Comparison of ENCODE assay signal across 1 cellular context in genomic region chr18:32372381-32373061, GRCh38.
TF ChIP-seq lines count a peak whose summit lies in the region.

No MANE protein-coding gene starts in this region.

TF ChIP-seq in HEK293, 187 proteins besides CTCF, POLR2A, EP300 and RAD21 (continued from another document and continues in another):
- TF ChIP-seq, protein P1, sequence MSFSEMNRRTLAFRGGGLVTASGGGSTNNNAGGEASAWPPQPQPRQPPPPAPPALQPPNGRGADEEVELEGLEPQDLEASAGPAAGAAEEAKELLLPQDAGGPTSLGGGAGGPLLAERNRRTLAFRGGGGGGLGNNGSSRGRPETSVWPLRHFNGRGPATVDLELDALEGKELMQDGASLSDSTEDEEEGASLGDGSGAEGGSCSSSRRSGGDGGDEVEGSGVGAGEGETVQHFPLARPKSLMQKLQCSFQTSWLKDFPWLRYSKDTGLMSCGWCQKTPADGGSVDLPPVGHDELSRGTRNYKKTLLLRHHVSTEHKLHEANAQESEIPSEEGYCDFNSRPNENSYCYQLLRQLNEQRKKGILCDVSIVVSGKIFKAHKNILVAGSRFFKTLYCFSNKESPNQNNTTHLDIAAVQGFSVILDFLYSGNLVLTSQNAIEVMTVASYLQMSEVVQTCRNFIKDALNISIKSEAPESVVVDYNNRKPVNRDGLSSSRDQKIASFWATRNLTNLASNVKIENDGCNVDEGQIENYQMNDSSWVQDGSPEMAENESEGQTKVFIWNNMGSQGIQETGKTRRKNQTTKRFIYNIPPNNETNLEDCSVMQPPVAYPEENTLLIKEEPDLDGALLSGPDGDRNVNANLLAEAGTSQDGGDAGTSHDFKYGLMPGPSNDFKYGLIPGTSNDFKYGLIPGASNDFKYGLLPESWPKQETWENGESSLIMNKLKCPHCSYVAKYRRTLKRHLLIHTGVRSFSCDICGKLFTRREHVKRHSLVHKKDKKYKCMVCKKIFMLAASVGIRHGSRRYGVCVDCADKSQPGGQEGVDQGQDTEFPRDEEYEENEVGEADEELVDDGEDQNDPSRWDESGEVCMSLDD (tag by site-specific recombination; IDR thresholded peaks at IDR 0.05): no peak
- no peak for TF ChIP-seq ZNF2 (tag by site-specific recombination; IDR thresholded peaks at IDR 0.05)
- TF ChIP-seq ZNF654 (tag by site-specific recombination; IDR thresholded peaks at IDR 0.05; ENCODE audit: low read depth): no peak
- no peak for TF ChIP-seq PRDM10 (tag by site-specific recombination; IDR thresholded peaks at IDR 0.05)
- TF ChIP-seq, protein P2, sequence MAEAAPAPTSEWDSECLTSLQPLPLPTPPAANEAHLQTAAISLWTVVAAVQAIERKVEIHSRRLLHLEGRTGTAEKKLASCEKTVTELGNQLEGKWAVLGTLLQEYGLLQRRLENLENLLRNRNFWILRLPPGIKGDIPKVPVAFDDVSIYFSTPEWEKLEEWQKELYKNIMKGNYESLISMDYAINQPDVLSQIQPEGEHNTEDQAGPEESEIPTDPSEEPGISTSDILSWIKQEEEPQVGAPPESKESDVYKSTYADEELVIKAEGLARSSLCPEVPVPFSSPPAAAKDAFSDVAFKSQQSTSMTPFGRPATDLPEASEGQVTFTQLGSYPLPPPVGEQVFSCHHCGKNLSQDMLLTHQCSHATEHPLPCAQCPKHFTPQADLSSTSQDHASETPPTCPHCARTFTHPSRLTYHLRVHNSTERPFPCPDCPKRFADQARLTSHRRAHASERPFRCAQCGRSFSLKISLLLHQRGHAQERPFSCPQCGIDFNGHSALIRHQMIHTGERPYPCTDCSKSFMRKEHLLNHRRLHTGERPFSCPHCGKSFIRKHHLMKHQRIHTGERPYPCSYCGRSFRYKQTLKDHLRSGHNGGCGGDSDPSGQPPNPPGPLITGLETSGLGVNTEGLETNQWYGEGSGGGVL (tag by site-specific recombination; IDR thresholded peaks at IDR 0.05): 0 out of 2 replicates have a peak, but pooled peaks have one; percentile 33
- no peak for TF ChIP-seq ZNF311 (tag by site-specific recombination; IDR thresholded peaks at IDR 0.05; ENCODE audit: borderline replicate concordance)
- TF ChIP-seq, protein P3, sequence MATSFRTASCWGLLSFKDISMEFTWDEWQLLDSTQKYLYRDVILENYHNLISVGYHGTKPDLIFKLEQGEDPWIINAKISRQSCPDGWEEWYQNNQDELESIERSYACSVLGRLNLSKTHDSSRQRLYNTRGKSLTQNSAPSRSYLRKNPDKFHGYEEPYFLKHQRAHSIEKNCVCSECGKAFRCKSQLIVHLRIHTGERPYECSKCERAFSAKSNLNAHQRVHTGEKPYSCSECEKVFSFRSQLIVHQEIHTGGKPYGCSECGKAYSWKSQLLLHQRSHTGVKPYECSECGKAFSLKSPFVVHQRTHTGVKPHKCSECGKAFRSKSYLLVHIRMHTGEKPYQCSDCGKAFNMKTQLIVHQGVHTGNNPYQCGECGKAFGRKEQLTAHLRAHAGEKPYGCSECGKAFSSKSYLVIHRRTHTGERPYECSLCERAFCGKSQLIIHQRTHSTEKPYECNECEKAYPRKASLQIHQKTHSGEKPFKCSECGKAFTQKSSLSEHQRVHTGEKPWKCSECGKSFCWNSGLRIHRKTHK (tag by site-specific recombination; IDR thresholded peaks at IDR 0.05): no peak
- peak; percentile 46; the same call in 1 of the 2 replicates for TF ChIP-seq PRDM6 (tag by site-specific recombination; IDR thresholded peaks at IDR 0.05)
- TF ChIP-seq ZNF518A (tag by site-specific recombination; conservative IDR thresholded peaks at IDR 0.05; ENCODE audit: low read depth): no peak
- TF ChIP-seq ZFHX2 (tag by site-specific recombination; conservative IDR thresholded peaks at IDR 0.05): no peak
- TF ChIP-seq OSR2 (tag by site-specific recombination; IDR thresholded peaks at IDR 0.05): peak; percentile 61; the same call in 1 of the 2 replicates
- no peak for TF ChIP-seq ZNF138 (tag by site-specific recombination; IDR thresholded peaks at IDR 0.05; ENCODE audit: borderline replicate concordance)
- TF ChIP-seq ZBTB1 (tag by site-specific recombination; IDR thresholded peaks at IDR 0.05): no peak
- TF ChIP-seq ZNF248 (tag by site-specific recombination; IDR thresholded peaks at IDR 0.05): no peak
- TF ChIP-seq ZNF202 (tag by site-specific recombination; IDR thresholded peaks at IDR 0.05; ENCODE audit: borderline replicate concordance): no peak
- no peak for TF ChIP-seq INSM2 (tag by site-specific recombination; IDR thresholded peaks at IDR 0.05)
- TF ChIP-seq ZNF843 (tag by site-specific recombination; IDR thresholded peaks at IDR 0.05): peak; percentile 74; the same call in 1 of the 2 replicates
- TF ChIP-seq ZNF16 (tag by site-specific recombination; IDR thresholded peaks at IDR 0.05; ENCODE audit: low read depth): no peak
- no peak for TF ChIP-seq SALL2 (tag by site-specific recombination; IDR thresholded peaks at IDR 0.05; ENCODE audit: borderline replicate concordance)
- no peak for TF ChIP-seq ZNF121 (tag by site-specific recombination; IDR thresholded peaks at IDR 0.05)
- TF ChIP-seq YY2 (tag by site-specific recombination; IDR thresholded peaks at IDR 0.05): no peak
- TF ChIP-seq ZNF660 (tag by site-specific recombination; IDR thresholded peaks at IDR 0.05): no peak
- TF ChIP-seq RBAK (tag by site-specific recombination; IDR thresholded peaks at IDR 0.05): no peak
- no peak for TF ChIP-seq ZBTB6 (tag by site-specific recombination; IDR thresholded peaks at IDR 0.05)
- no peak for TF ChIP-seq ZNF473 (tag by site-specific recombination; IDR thresholded peaks at IDR 0.05)
- no peak for TF ChIP-seq ZSCAN23 (tag by site-specific recombination; IDR thresholded peaks at IDR 0.05)
- TF ChIP-seq ZNF529 (tag by site-specific recombination; IDR thresholded peaks at IDR 0.05; ENCODE audit: insufficient replicate concordance): no peak
- TF ChIP-seq, protein P4, sequence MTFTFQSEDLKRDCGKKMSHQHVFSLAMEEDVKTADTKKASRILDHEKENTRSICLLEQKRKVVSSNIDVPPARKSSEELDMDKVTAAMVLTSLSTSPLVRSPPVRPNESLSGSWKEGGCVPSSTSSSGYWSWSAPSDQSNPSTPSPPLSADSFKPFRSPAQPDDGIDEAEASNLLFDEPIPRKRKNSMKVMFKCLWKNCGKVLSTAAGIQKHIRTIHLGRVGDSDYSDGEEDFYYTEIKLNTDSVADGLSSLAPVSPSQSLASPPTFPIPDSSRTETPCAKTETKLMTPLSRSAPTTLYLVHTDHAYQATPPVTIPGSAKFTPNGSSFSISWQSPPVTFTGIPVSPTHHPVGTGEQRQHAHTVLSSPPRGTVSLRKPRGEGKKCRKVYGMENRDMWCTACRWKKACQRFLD (tag by site-specific recombination; IDR thresholded peaks at IDR 0.05): no peak
- TF ChIP-seq SP7 (tag by site-specific recombination; IDR thresholded peaks at IDR 0.05): peak; percentile 82
- TF ChIP-seq SP2 (tag by site-specific recombination; IDR thresholded peaks at IDR 0.05): no peak
- TF ChIP-seq ZNF404 (tag by site-specific recombination; IDR thresholded peaks at IDR 0.05): no peak
- TF ChIP-seq KLF17 (tag by site-specific recombination; IDR thresholded peaks at IDR 0.05): peak; percentile 93
